ENCODE assay signal across 23 cellular contexts in the genomic region with DNA sequence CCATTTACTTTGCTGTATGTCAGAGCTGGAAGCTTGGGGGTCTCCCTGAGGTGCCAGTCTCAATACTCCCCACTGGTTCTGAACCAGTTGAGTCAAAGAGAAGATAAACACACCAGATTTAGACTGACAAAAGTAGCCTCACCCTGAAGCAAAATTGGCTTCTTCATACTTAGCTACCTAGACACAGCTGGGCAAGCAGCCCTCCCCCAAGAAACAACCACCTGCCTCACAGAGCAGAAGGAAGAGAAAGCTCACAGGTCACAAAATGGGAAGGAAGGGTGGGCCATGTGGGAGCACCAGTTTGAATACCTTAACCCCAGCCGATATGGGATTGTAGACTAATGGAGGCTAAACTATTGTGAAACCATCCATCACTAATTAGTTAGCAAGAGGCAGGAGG. TPM values are rescaled to one million over a fixed set of nuclear protein-coding genes. Genes with fewer than 3 reads are reported as not detected.
DNase-seq lines count a peak whose midpoint lies in the region; ATAC-seq, FAIRE-seq and TF ChIP-seq lines count a peak whose summit lies in the region.
"Had no signal": no experiment of that assay in that cellular context is flagged by ENCODE, and none has a peak within 500 bp of the region (broad histone marks: within the 10 kb centered on the region; RNA-seq: fewer than 3 reads in every experiment).

No MANE protein-coding gene starts in this region.

- H3K4me1 ChIP-seq in GM23338 (ENCODE audit: insufficient read depth): no peaks in the 10 kb centered on the region
- H3K4me1 ChIP-seq in Loucy (ENCODE audit: insufficient read depth, low read length, poor library complexity, severe bottlenecking): peaks cover 79% of the 10 kb centered on the region
- H3K4me1 ChIP-seq in transverse colon: no peaks in the 10 kb centered on the region

- H3K4me1 Mint-ChIP-seq in GM23338: peaks cover 4% of the 10 kb centered on the region; the same call in 2 of the 3 replicates
- H3K4me1 Mint-ChIP-seq in activated CD8-positive, alpha-beta T cell treated with anti-CD3 and anti-CD28 coated beads for 36 hours (ENCODE audit: low read depth): peaks cover 12% of the 10 kb centered on the region

- H3K27ac ChIP-seq in GM23338 (ENCODE audit: low read depth) (no peak overlapping the region), transverse colon (no peak overlapping the region)
- H3K27ac ChIP-seq: GM23248, lower lobe of right lung, tibial artery, VCaP had no signal

- WGBS in transverse colon (ENCODE audit: low coverage in 1 of 2), 2 donors: 85% methylated on average over 1 of the region's 1 CpG; no CpG with 5 or more reads in 1 of the 2 donors

- no peak for TF ChIP-seq POLR2A in transverse colon (IDR thresholded peaks at IDR 0.05)

- H3K27me3 Mint-ChIP-seq in GM23338 (ENCODE audit: insufficient read depth, low read depth, poor library complexity): peaks cover 3% of the 10 kb centered on the region
- no peaks in the 10 kb centered on the region for H3K27me3 Mint-ChIP-seq in activated CD8-positive, alpha-beta T cell treated with anti-CD3 and anti-CD28 coated beads for 36 hours
- H3K27me3 Mint-ChIP-seq: activated naive CD8-positive, alpha-beta T cell had no signal

- H3K79me2 ChIP-seq in GM23338 (replicated peaks; ENCODE audit: insufficient read depth) (no peaks in the 10 kb centered on the region), Loucy (ENCODE audit: insufficient read depth, low read length) (peaks cover 30% of the 10 kb centered on the region)

- H3K4me3 Mint-ChIP-seq in GM23338: no peak overlapping the region
- H3K4me3 Mint-ChIP-seq in activated CD8-positive, alpha-beta T cell treated with anti-CD3 and anti-CD28 coated beads for 36 hours: no peak overlapping the region
- H3K4me3 Mint-ChIP-seq: activated naive CD8-positive, alpha-beta T cell; naive thymus-derived CD8-positive, alpha-beta T cell had no signal

- no peak overlapping the region for H3K4me2 ChIP-seq in GM23338
- H3K4me2 ChIP-seq in Loucy (ENCODE audit: low read depth, low read length, poor library complexity, severe bottlenecking): peak overlapping the region; percentile 82

- peak overlapping the region; percentile 84 for H2AFZ ChIP-seq in GM23338
- H2AFZ ChIP-seq in Loucy (ENCODE audit: low read length): peak overlapping the region; percentile 57; the same call in 1 of the 2 replicates
- H2AFZ ChIP-seq: GM23248 had no signal

- peak overlapping the region; percentile 70 for H3K9ac ChIP-seq in Loucy (ENCODE audit: low read depth, low read length, poor library complexity, severe bottlenecking)
- H3K9ac ChIP-seq: GM23248 had no signal

- DNase-seq in GM19239 (ENCODE audit: insufficient read length, low spot score): no peak
- DNase-seq in GM23338 (ENCODE audit: low spot score): no peak
- peak; percentile 13 for DNase-seq in transverse colon
- no peak for DNase-seq in activated CD8-positive, alpha-beta T cell treated with anti-CD3 and anti-CD28 coated beads for 36 hours
- DNase-seq in NCI-H1105 (lab: John Stamatoyannopoulos, UW): no peak
- no peak for DNase-seq in superior temporal gyrus (ENCODE audit: extremely low spot score)
- DNase-seq: activated CD4-positive, alpha-beta T cell treated with anti-CD3 and anti-CD28 coated beads for 4 hours; C1 segment of cervical spinal cord; DMS53; GM23248; Kasumi-1; lower lobe of right lung; naive thymus-derived CD8-positive, alpha-beta T cell; NCI-H1694 treated with DMSO at 0.1 percent for 48 hours; NCI-H446 treated with DMSO at 0.1 percent for 48 hours; nucleus accumbens; stimulated activated CD4-positive, alpha-beta T cell treated with anti-CD3 and anti-CD28 coated beads, Interleukin-4, amount 100 ng/mL, for 1 hour; T1000; tibial artery had no signal

- CTCF ChIA-PET in activated CD8-positive, alpha-beta T cell treated with anti-CD3 and anti-CD28 coated beads for 36 hours (lab: Charles Lee): interaction anchor here (1.1 kb wide), 1 partner anchor 1035 kb away, joined by 5 read pairs; no protein-coding TSS in a partner anchor

- H3K27ac Mint-ChIP-seq in GM23338: no peak overlapping the region
- no peak overlapping the region for H3K27ac Mint-ChIP-seq in activated CD8-positive, alpha-beta T cell treated with anti-CD3 and anti-CD28 coated beads for 36 hours
- H3K27ac Mint-ChIP-seq: activated naive CD8-positive, alpha-beta T cell had no signal

- H3K9me3 ChIP-seq in Loucy (ENCODE audit: insufficient read depth, low read depth, low read length) (no peaks in the 10 kb centered on the region), transverse colon (no peaks in the 10 kb centered on the region)
- H3K9me3 ChIP-seq: lower lobe of right lung, tibial artery had no signal

- H3K9me2 ChIP-seq in GM23338 (ENCODE audit: insufficient read depth) (no peaks in the 10 kb centered on the region; the same call in none of the 2 replicates), Loucy (replicated peaks; ENCODE audit: low read depth, low read length) (no peaks in the 10 kb centered on the region)

- in situ Hi-C loops in transverse colon (cut with MboI; ENCODE audit: low pct_ligation_motif_present in 1 of 4, low pct_unique_long_range_greater_than_20kb in 1 of 4, low sequenced_read_pairs in 3 of 4): no loop called here

- H3K9me3 Mint-ChIP-seq in GM23338: no peaks in the 10 kb centered on the region; the same call in 2 of the 3 replicates
- no peaks in the 10 kb centered on the region for H3K9me3 Mint-ChIP-seq in activated CD8-positive, alpha-beta T cell treated with anti-CD3 and anti-CD28 coated beads for 36 hours
- H3K9me3 Mint-ChIP-seq: naive thymus-derived CD8-positive, alpha-beta T cell had no signal

- H3K27me3 ChIP-seq in GM23338 (ENCODE audit: insufficient read depth): no peaks in the 10 kb centered on the region
- H3K27me3 ChIP-seq in Loucy (ENCODE audit: insufficient read depth, low read length, poor library complexity, severe bottlenecking): no peaks in the 10 kb centered on the region
- no peaks in the 10 kb centered on the region for H3K27me3 ChIP-seq in transverse colon
- H3K27me3 ChIP-seq: tibial artery had no signal

- H3K36me3 ChIP-seq in GM23338 (ENCODE audit: insufficient read depth) (no peaks in the 10 kb centered on the region), Loucy (ENCODE audit: insufficient read depth, low read length) (no peaks in the 10 kb centered on the region; the same call in 1 of the 2 replicates), transverse colon (no peaks in the 10 kb centered on the region)
- H3K36me3 ChIP-seq: lower lobe of right lung, tibial artery had no signal

- H3K4me3 ChIP-seq in GM23338: no peak overlapping the region
- peak overlapping the region; percentile 12 for H3K4me3 ChIP-seq in Loucy (ENCODE audit: low read length, poor library complexity, severe bottlenecking)
- H3K4me3 ChIP-seq in transverse colon: no peak overlapping the region
- H3K4me3 ChIP-seq: GM23248, lower lobe of right lung, tibial artery had no signal

- H4K20me1 ChIP-seq in GM23338 (replicated peaks; ENCODE audit: insufficient read depth) (no peaks in the 10 kb centered on the region), Loucy (ENCODE audit: insufficient read depth, low read length, poor library complexity, severe bottlenecking) (no peaks in the 10 kb centered on the region)

- TF ChIP-seq CTCF in GM23338 (conservative IDR thresholded peaks at IDR 0.05; ENCODE audit: low read depth in 2 of 2) (no peak), Loucy (conservative IDR thresholded peaks at IDR 0.05; ENCODE audit: low read length) (no peak), transverse colon (IDR thresholded peaks at IDR 0.05) (no peak)
- no peak for TF ChIP-seq CTCF in activated CD8-positive, alpha-beta T cell treated with anti-CD3 and anti-CD28 coated beads for 36 hours (IDR thresholded peaks at IDR 0.05)

- H3F3A ChIP-seq in GM23338 (replicated peaks; ENCODE audit: low read depth) (peaks cover 3% of the 10 kb centered on the region; the same call in 1 of the 2 replicates), Loucy (ENCODE audit: low read depth) (peaks cover 4% of the 10 kb centered on the region; the same call in 1 of the 2 replicates)

- intact Hi-C loops in transverse colon (cut with DNase I; ENCODE audit: low total_unique reads): no loop called here
- intact Hi-C loops in activated CD8-positive, alpha-beta T cell treated with anti-CD3 and anti-CD28 coated beads for 36 hours (cut with micrococcal nuclease): no loop called here

- ATAC-seq in GM23338: no peak
- ATAC-seq in activated CD8-positive, alpha-beta T cell treated with anti-CD3 and anti-CD28 coated beads for 36 hours: no peak
- ATAC-seq: lower lobe of right lung; naive thymus-derived CD8-positive, alpha-beta T cell had no signal

- TF ChIP-seq EP300 in transverse colon (IDR thresholded peaks at IDR 0.05; ENCODE audit: low read depth): no peak

- no peaks in the 10 kb centered on the region; the same call in 2 of the 3 replicates for H3K36me3 Mint-ChIP-seq in GM23338 (ENCODE audit: low read depth)
- H3K36me3 Mint-ChIP-seq in activated CD8-positive, alpha-beta T cell treated with anti-CD3 and anti-CD28 coated beads for 36 hours (ENCODE audit: low read depth): no peaks in the 10 kb centered on the region
- H3K36me3 Mint-ChIP-seq: activated naive CD8-positive, alpha-beta T cell; naive thymus-derived CD8-positive, alpha-beta T cell had no signal

- FAIRE-seq in GM19239 (lab: Jason Lieb, UNC): peak; percentile 55
- FAIRE-seq: frontal cortex had no signal

- POLR2A ChIA-PET in activated CD8-positive, alpha-beta T cell treated with anti-CD3 and anti-CD28 coated beads for 36 hours (lab: Charles Lee): interaction anchor here (0.6 kb wide), 1 partner anchor 1705 kb away, joined by 3 read pairs; no protein-coding TSS in a partner anchor

RNA-seq across cellular contexts. Expression of a gene that starts 24.6 kb away (rescaled TPM):
- total RNA-seq in GM23338 (2014; rRNA removed; shearing (Covaris generic)): 109 and 126 TPM in 2 replicates
- polyA plus RNA-seq in GM23338 (2016; fragmentation: Nextera tagmentation; extraction: Ambion mirVana): 66.0 and 70.3 TPM in 2 replicates
- total RNA-seq in transverse colon: 10 to 100 TPM; 38.8 to 57.5 (median 56.2) TPM
- total RNA-seq in activated CD8-positive, alpha-beta T cell treated with anti-CD3 and anti-CD28 coated beads for 36 hours: 10 to 100 TPM; 34.3 to 36.8 TPM

RNA-seq across cellular contexts. Expression of a gene that starts 59.4 kb away (rescaled TPM):
- 21.6 and 28.5 TPM in 2 replicates for total RNA-seq in GM23338 (2014; rRNA removed; shearing (Covaris generic))
- 19.6 and 23.3 TPM in 2 replicates for polyA plus RNA-seq in GM23338 (2016; fragmentation: Nextera tagmentation; extraction: Ambion mirVana)
- 100 to 1,000 TPM; 315 to 440 (median 376) TPM for total RNA-seq in transverse colon
- 10 to 100 TPM; 51.4 to 53.2 TPM for total RNA-seq in activated CD8-positive, alpha-beta T cell treated with anti-CD3 and anti-CD28 coated beads for 36 hours

Comparison
In these comparisons a context has a peak if more than half of its experiments do, and no peak if none do; other contexts are left out.
1. RNA of a gene that starts 59.4 kb away (total RNA-seq): 315 to 440 TPM in transverse colon; 51.4 to 53.2 TPM in activated CD8-positive, alpha-beta T cell treated with anti-CD3 and anti-CD28 coated beads for 36 hours and 21.6 to 28.5 TPM in GM23338; every median in the first group is over 4 times any median in the second.